12 cellular contexts compared by ENCODE assay signal in the genomic region with DNA sequence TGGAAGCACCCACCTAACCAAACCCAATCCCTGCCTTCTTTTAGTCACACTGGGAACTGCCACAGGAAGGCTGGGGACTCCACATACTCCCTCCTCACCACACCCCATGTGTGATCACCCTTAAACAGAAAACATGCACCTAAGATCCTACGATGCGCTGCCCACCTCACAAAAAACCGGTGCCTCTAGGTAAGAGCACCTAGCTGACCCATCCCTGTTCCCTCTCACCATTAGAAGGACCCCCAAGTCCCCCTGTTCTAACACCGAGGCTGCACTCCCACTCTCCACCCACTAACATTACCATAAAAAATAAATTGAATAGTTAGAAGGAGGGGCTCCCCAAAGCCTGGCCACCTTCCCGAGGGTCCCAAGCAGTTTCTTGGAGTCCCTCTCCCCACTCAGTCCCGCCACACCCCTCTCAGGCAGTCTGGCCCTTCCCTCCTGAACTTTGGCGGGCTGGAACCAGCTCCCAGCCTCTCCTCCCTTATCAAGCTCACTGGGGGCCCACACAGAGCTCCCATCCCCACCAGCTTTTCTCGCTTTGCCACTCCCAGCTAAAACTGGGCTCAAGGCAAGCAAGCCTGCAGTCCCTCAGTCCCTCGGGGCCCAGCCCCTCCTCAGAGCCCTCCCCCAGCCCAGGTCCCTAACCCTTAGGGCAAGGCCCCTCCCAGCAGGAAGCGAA. TPM values are rescaled to one million over a fixed set of nuclear protein-coding genes. Genes with fewer than 3 reads are reported as not detected.
A peak's percentile ranks its signal among the peaks of the same experiment; 100 is the strongest.
DNase-seq lines count a peak whose midpoint lies in the region; ATAC-seq, FAIRE-seq and TF ChIP-seq lines count a peak whose summit lies in the region.
"Not testable (repeated sequence)": the region's sequence is repeated elsewhere in the genome, so short reads cannot be mapped to it uniquely, and the experiment has no call there.
"Had no signal": no experiment of that assay in that cellular context is flagged by ENCODE, and none has a peak within 500 bp of the region (broad histone marks: within the 10 kb centered on the region; RNA-seq: fewer than 3 reads in every experiment).

No MANE protein-coding gene starts in this region.

- H3K4me1 ChIP-seq in BLaER1 treated with 17β-estradiol and CSF1 and Interleukin-3, amounts not matched to agents 10 nM and 100 nM; K562 (replicated peaks in 1 of 2; ENCODE audit: control insufficient read depth in 2 of 2, insufficient read depth in 2 of 2, low read length in 2 of 2); HepG2 (ENCODE audit: insufficient read depth, low read length); testis: not testable (repeated sequence)

- intact Hi-C loops in activated CD4-positive, alpha-beta T cell treated with anti-CD3 and anti-CD28 coated beads, Interleukin-2, amount 10 ng/mL, durations not matched to agents 24 days and 14 days (cut with micrococcal nuclease); K562 (cut with micrococcal nuclease); HepG2 (cut with micrococcal nuclease; ENCODE audit: unreplicated experiment); testis (cut with DNase I; ENCODE audit: low total_unique reads): not testable (repeated sequence)

- not testable (repeated sequence) for H3K36me3 Mint-ChIP-seq in activated CD4-positive, alpha-beta T cell treated with anti-CD3 and anti-CD28 coated beads, Interleukin-2, amount 10 ng/mL, durations not matched to agents 24 days and 14 days (ENCODE audit: low read depth); nephron progenitor cell (ENCODE audit: low read depth)

- H3K4me1 Mint-ChIP-seq in activated CD4-positive, alpha-beta T cell treated with anti-CD3 and anti-CD28 coated beads, Interleukin-2, amount 10 ng/mL, durations not matched to agents 24 days and 14 days; nephron progenitor cell: not testable (repeated sequence)

- H3K27me3 ChIP-seq in BLaER1 treated with 17β-estradiol and CSF1 and Interleukin-3, amounts not matched to agents 10 nM and 100 nM; K562 (ENCODE audit: control insufficient read depth in 2 of 2, insufficient read depth in 2 of 2, low read length in 2 of 2); HepG2 (ENCODE audit: control insufficient read depth in 1 of 2, insufficient read depth in 2 of 2, low read length in 2 of 2); testis: not testable (repeated sequence)

- not testable (repeated sequence) for H3K9me3 ChIP-seq in BLaER1 treated with 17β-estradiol and CSF1 and Interleukin-3, amounts not matched to agents 10 nM and 100 nM (replicated peaks in 1 of 11); K562 (replicated peaks; ENCODE audit: control insufficient read depth, insufficient read depth, low read depth, low read length); HepG2 (ENCODE audit: low read length); testis

- DNase-seq in activated CD4-positive, alpha-beta T cell treated with anti-CD3 and anti-CD28 coated beads, Interleukin-2, amount 10 ng/mL, durations not matched to agents 24 days and 14 days = peak; percentile 24
- not testable (repeated sequence) for DNase-seq in K562 (ENCODE audit: extremely low read depth in 1 of 4, low spot score in 3 of 4); HepG2 (ENCODE audit: low spot score); nephron progenitor cell
- DNase-seq in testis = peak; percentile 7

- H3K9me3 Mint-ChIP-seq in activated CD4-positive, alpha-beta T cell treated with anti-CD3 and anti-CD28 coated beads, Interleukin-2, amount 10 ng/mL, durations not matched to agents 24 days and 14 days; nephron progenitor cell: not testable (repeated sequence)

- not testable (repeated sequence) for H3K36me3 ChIP-seq in BLaER1 treated with 17β-estradiol and CSF1 and Interleukin-3, amounts not matched to agents 10 nM and 100 nM; K562 (ENCODE audit: control insufficient read depth, insufficient read depth, low read length); HepG2 (replicated peaks in 1 of 2; ENCODE audit: control insufficient read depth in 1 of 2, insufficient read depth in 2 of 2, low read length in 2 of 2); testis (ENCODE audit: low read depth, missing control alignments)

- peak overlapping the region in 1 of 10 experiments; percentile 44; a peak in 1 of 20 replicates for H3K4me3 ChIP-seq in BLaER1 treated with 17β-estradiol and CSF1 and Interleukin-3, amounts not matched to agents 10 nM and 100 nM
- not testable (repeated sequence) for H3K4me3 ChIP-seq in K562; HepG2 (replicated peaks in 1 of 3; ENCODE audit: insufficient read depth in 1 of 3, low read depth in 2 of 3, low read length in 3 of 3); testis

- not testable (repeated sequence) for H3K4me3 Mint-ChIP-seq in activated CD4-positive, alpha-beta T cell treated with anti-CD3 and anti-CD28 coated beads, Interleukin-2, amount 10 ng/mL, durations not matched to agents 24 days and 14 days; nephron progenitor cell

- in situ Hi-C loops in K562 (cut with MboI); HepG2 (cut with HindIII; ENCODE audit: extremely low pct_ligation_motif_present, low pct_unique_long_range_greater_than_20kb): not testable (repeated sequence)

- not testable (repeated sequence) for FAIRE-seq in K562 (lab: Jason Lieb, UNC); HepG2 (lab: Jason Lieb, UNC)

- ATAC-seq in K562 = peak; percentile 39
- ATAC-seq in esophagus mucosa = peak; percentile 30
- ATAC-seq in HepG2 = not testable (repeated sequence)

- not testable (repeated sequence) for H3K9ac ChIP-seq in BLaER1 treated with 17β-estradiol and CSF1 and Interleukin-3, amounts not matched to agents 10 nM and 100 nM; HepG2 (ENCODE audit: insufficient read depth, low read depth, low read length)
- H3K9ac ChIP-seq in K562 (ENCODE audit: insufficient read depth in 1 of 2, low read depth in 2 of 2, low read length in 2 of 2) = peak overlapping the region in 1 of 2 experiments; percentile 83; a peak in 1 of 4 replicates

- WGBS in K562 (ENCODE audit: insufficient coverage, low coverage, missing lambda C conversion rate) = 43% methylated on average over 7 of the region's 10 CpGs
- 70% methylated on average over 8 of the region's 10 CpGs for WGBS in HepG2 (ENCODE audit: low lambda C conversion rate)
- WGBS in testis, 2 donors = 85 to 86% methylated on average over 4 to 7 of the region's 10 CpGs

- not testable (repeated sequence) for H2AFZ ChIP-seq in K562 (ENCODE audit: low read depth, low read length); HepG2 (ENCODE audit: low read length)

- TF ChIP-seq POLR2A in K562 (conservative IDR thresholded peaks at IDR 0.05); HepG2 (IDR thresholded peaks at IDR 0.05; ENCODE audit: insufficient read depth in 1 of 2, low read depth in 2 of 2, low read length in 2 of 2); testis (IDR thresholded peaks at IDR 0.05): not testable (repeated sequence)

- not testable (repeated sequence) for H3K27ac Mint-ChIP-seq in activated CD4-positive, alpha-beta T cell treated with anti-CD3 and anti-CD28 coated beads, Interleukin-2, amount 10 ng/mL, durations not matched to agents 24 days and 14 days
- H3K27ac Mint-ChIP-seq in nephron progenitor cell = peak overlapping the region; percentile 72

- H3K27me3 Mint-ChIP-seq in activated CD4-positive, alpha-beta T cell treated with anti-CD3 and anti-CD28 coated beads, Interleukin-2, amount 10 ng/mL, durations not matched to agents 24 days and 14 days; nephron progenitor cell (ENCODE audit: low read depth, poor library complexity): not testable (repeated sequence)

- not testable (repeated sequence) for H3K79me2 ChIP-seq in K562 (ENCODE audit: control insufficient read depth, insufficient read depth, low read length)
- H3K79me2 ChIP-seq in HepG2 (ENCODE audit: insufficient read depth, low read length) = peaks cover 12% of the 10 kb centered on the region

- TF ChIP-seq CTCF in K562 (IDR thresholded peaks at IDR 0.05 in 2 of 3, conservative IDR thresholded peaks at IDR 0.05 in 1 of 3; ENCODE audit: insufficient read depth in 2 of 3, low read depth in 1 of 3, low read length in 3 of 3); HepG2 (CRISPR knock-in tag; IDR thresholded peaks at IDR 0.05); nephron progenitor cell (IDR thresholded peaks at IDR 0.05); testis (IDR thresholded peaks at IDR 0.05): not testable (repeated sequence)

- BruUV-seq in K562 (replicated peaks; lab: Mats Ljungman, UMichigan); HepG2 (replicated peaks; lab: Mats Ljungman, UMichigan): not testable (repeated sequence)

- not testable (repeated sequence) for H3K27ac ChIP-seq in BLaER1 treated with 17β-estradiol and CSF1 and Interleukin-3, amounts not matched to agents 10 nM and 100 nM; K562 (ENCODE audit: extremely low read depth, low read depth, low read length); HepG2 (ENCODE audit: extremely low read length, insufficient read depth, low read length); testis

- peak overlapping the region in 9 of 11 experiments; percentile 27 to 61 (median 47); a peak in 8 of 22 replicates for H3K4me2 ChIP-seq in BLaER1 treated with 17β-estradiol and CSF1 and Interleukin-3, amounts not matched to agents 10 nM and 100 nM
- not testable (repeated sequence) for H3K4me2 ChIP-seq in K562 (ENCODE audit: insufficient read depth, low read length); HepG2 (ENCODE audit: low read depth, low read length)

- CTCF ChIA-PET in K562 (lab: Yijun Ruan, JAX; ENCODE audit: low intra/inter-chr PET ratio); HepG2 (lab: Yijun Ruan, JAX; ENCODE audit: low intra/inter-chr PET ratio, low total read pairs): not testable (repeated sequence)

- not testable (repeated sequence) for H4K20me1 ChIP-seq in BLaER1 treated with 17β-estradiol and CSF1 and Interleukin-3, amounts not matched to agents 10 nM and 100 nM; K562 (replicated peaks; ENCODE audit: control insufficient read depth, insufficient read depth, low read length); HepG2 (ENCODE audit: insufficient read depth, low read length)

- POLR2A ChIA-PET in K562 (lab: Yijun Ruan, JAX); HepG2 (lab: Yijun Ruan, JAX): not testable (repeated sequence)

- TF ChIP-seq EP300 in K562 (IDR thresholded peaks at IDR 0.05; ENCODE audit: low read length); HepG2 (IDR thresholded peaks at IDR 0.05; ENCODE audit: low read depth in 2 of 2, low read length in 2 of 2); HepG2 (CRISPR knock-in tag; IDR thresholded peaks at IDR 0.05; ENCODE audit: borderline replicate concordance): not testable (repeated sequence)

- H3K9me1 ChIP-seq in K562 (ENCODE audit: control insufficient read depth, insufficient read depth, low read length) = not testable (repeated sequence)

- TF ChIP-seq RAD21 in K562 (CRISPR knock-in tag; conservative IDR thresholded peaks at IDR 0.05 in 1 of 2, IDR thresholded peaks at IDR 0.05 in 1 of 2); HepG2 (CRISPR knock-in tag; IDR thresholded peaks at IDR 0.05): not testable (repeated sequence)

RNA-seq across cellular contexts. Expression of a gene that starts 38.1 kb away (rescaled TPM):
- total RNA-seq in activated CD4-positive, alpha-beta T cell treated with anti-CD3 and anti-CD28 coated beads, Interleukin-2, amount 10 ng/mL, durations not matched to agents 24 days and 14 days = 0.14 and 0.38 TPM in 2 replicates
- total RNA-seq in K562 (2011; cell fraction: chromatin; rRNA removed; ENCODE audit: low replicate concordance) = 1.1 and 4.0 TPM in 2 replicates
- total RNA-seq in K562 (2011; cell fraction: nucleolus; rRNA removed) = 2.8 and 4.3 TPM in 2 replicates
- 1.1 and 2.4 TPM in 2 replicates for total RNA-seq in K562 (2011; cell fraction: nucleoplasm; rRNA removed)
- 0.59 and 1.1 TPM in 2 replicates for total RNA-seq in K562 (2014; rRNA removed)
- total RNA-seq in K562 (2014; rRNA removed; fragmentation: Illumina TruSeq; extraction: Trizol) = 0.29 and 0.36 TPM in 2 replicates
- 0.58 and 0.79 TPM in 2 replicates for total RNA-seq in K562 (2015; rRNA removed; fragmentation: Illumina TruSeq; extraction: Trizol)
- total RNA-seq in K562 (2021) = 0.82 and 1.2 TPM in 2 replicates
- polyA plus RNA-seq in K562 (2011; rRNA removed) = 0.17 and 0.54 TPM in 2 replicates
- 0.37 and 0.48 TPM in 2 replicates for polyA plus RNA-seq in K562 (2011; cell fraction: cytosol; rRNA removed)
- 0.55 and 0.73 TPM in 2 replicates for polyA plus RNA-seq in K562 (2011; cell fraction: nucleus; rRNA removed)
- polyA plus RNA-seq in K562 (2012) = 0.98 and 1.4 TPM in 2 replicates
- polyA plus RNA-seq in K562 (2014; fragmentation: Illumina TruSeq; extraction: Trizol) = 0.52 and 0.54 TPM in 2 replicates
- under 1 TPM; 0.01 to 0.06 TPM for polyA plus RNA-seq in K562 (2014; fragmentation: Nextera tagmentation; extraction: Ambion mirVana)
- 0.20 and 0.23 TPM in 2 replicates for polyA plus RNA-seq in K562 (2014; rRNA removed)
- polyA minus RNA-seq in K562 (2011; rRNA and poly(A)+ RNA removed) = 1.1 and 1.8 TPM in 2 replicates
- polyA minus RNA-seq in K562 (2011; cell fraction: cytosol; rRNA and poly(A)+ RNA removed) = 0.95 and 1.5 TPM in 2 replicates
- 2.0 and 5.1 TPM in 2 replicates for polyA minus RNA-seq in K562 (2011; cell fraction: nucleus; rRNA and poly(A)+ RNA removed)
- total RNA-seq in esophagus mucosa = 0.04 TPM
- total RNA-seq in HepG2 (2016; rRNA removed; fragmentation: Illumina TruSeq; extraction: Trizol) = 0.38 and 0.41 TPM in 2 replicates
- not detected in 2 replicates for total RNA-seq in HepG2 (2016; cell fraction: cytosol; rRNA removed; fragmentation: Illumina TruSeq; extraction: Trizol; ENCODE audit: low read depth)
- 0.16 and 0.28 TPM in 2 replicates for total RNA-seq in HepG2 (2016; cell fraction: insoluble cytoplasmic fraction; rRNA removed; fragmentation: Illumina TruSeq; extraction: Trizol)
- total RNA-seq in HepG2 (2016; cell fraction: membrane; rRNA removed; fragmentation: Illumina TruSeq; extraction: Trizol) = 0.10 and 0.12 TPM in 2 replicates
- 0.19 and 0.22 TPM in 2 replicates for total RNA-seq in HepG2 (2016; cell fraction: nucleus; rRNA removed; fragmentation: Illumina TruSeq; extraction: Trizol)
- polyA plus RNA-seq in HepG2 (2011; rRNA removed) = 0.05 and 0.08 TPM in 2 replicates
- polyA plus RNA-seq in HepG2 (2011; cell fraction: cytosol; rRNA removed) = 0.03 and 0.04 TPM in 2 replicates
- 0.02 and 0.06 TPM in 2 replicates for polyA plus RNA-seq in HepG2 (2011; cell fraction: nucleus; rRNA removed)
- polyA plus RNA-seq in HepG2 (2012) = 0.04 TPM in 1 of 2 replicates, not detected in the other
- 0.02 TPM in 1 of 2 replicates, not detected in the other for polyA plus RNA-seq in HepG2 (2016; cell fraction: cytosol; fragmentation: Illumina TruSeq; extraction: Trizol; ENCODE audit: low read depth)
- 0.15 TPM in 1 of 2 replicates, not detected in the other for polyA plus RNA-seq in HepG2 (2016; cell fraction: insoluble cytoplasmic fraction; fragmentation: Illumina TruSeq; extraction: Trizol; ENCODE audit: low read depth)
- not detected in 2 replicates for polyA plus RNA-seq in HepG2 (2016; cell fraction: membrane; fragmentation: Illumina TruSeq; extraction: Trizol; ENCODE audit: low read depth)
- 0.17 and 0.19 TPM in 2 replicates for polyA plus RNA-seq in HepG2 (2016; cell fraction: nucleus; fragmentation: Illumina TruSeq; extraction: Trizol; ENCODE audit: insufficient read depth, low read depth)
- polyA minus RNA-seq in HepG2 (2011; rRNA and poly(A)+ RNA removed; ENCODE audit: low replicate concordance) = 0.40 and 1.8 TPM in 2 replicates
- 0.18 TPM in 1 of 2 replicates, not detected in the other for polyA minus RNA-seq in HepG2 (2011; cell fraction: cytosol; rRNA and poly(A)+ RNA removed)
- 0.13 and 0.25 TPM in 2 replicates for polyA minus RNA-seq in HepG2 (2011; cell fraction: nucleus; rRNA and poly(A)+ RNA removed)
- 10 to 100 TPM; 33.7 to 48.3 TPM for total RNA-seq in testis
- 105 TPM for polyA plus RNA-seq in testis (ENCODE audit: insufficient read depth, low read depth, low replicate concordance)

RNA-seq across cellular contexts. Expression of a gene that starts 46.0 kb away (rescaled TPM):
- total RNA-seq in activated CD4-positive, alpha-beta T cell treated with anti-CD3 and anti-CD28 coated beads, Interleukin-2, amount 10 ng/mL, durations not matched to agents 24 days and 14 days = not detected in 2 replicates
- total RNA-seq in K562 (2011; cell fraction: chromatin; rRNA removed; ENCODE audit: low replicate concordance) = 1.6 TPM in 1 of 2 replicates, not detected in the other
- total RNA-seq in K562 (2011; cell fraction: nucleolus; rRNA removed) = 2.3 and 3.7 TPM in 2 replicates
- total RNA-seq in K562 (2011; cell fraction: nucleoplasm; rRNA removed) = 0.88 and 2.1 TPM in 2 replicates
- total RNA-seq in K562 (2014; rRNA removed) = 1.2 and 3.8 TPM in 2 replicates
- not detected in 2 replicates for total RNA-seq in K562 (2014; rRNA removed; fragmentation: Illumina TruSeq; extraction: Trizol)
- 0.65 TPM in 1 of 2 replicates, not detected in the other for total RNA-seq in K562 (2015; rRNA removed; fragmentation: Illumina TruSeq; extraction: Trizol)
- 3.9 and 5.3 TPM in 2 replicates for total RNA-seq in K562 (2021)
- 0.65 and 1.7 TPM in 2 replicates for polyA plus RNA-seq in K562 (2011; rRNA removed)
- polyA plus RNA-seq in K562 (2011; cell fraction: cytosol; rRNA removed) = 3.1 and 5.3 TPM in 2 replicates
- 10.0 and 10.4 TPM in 2 replicates for polyA plus RNA-seq in K562 (2011; cell fraction: nucleus; rRNA removed)
- polyA plus RNA-seq in K562 (2012) = 2.5 and 7.5 TPM in 2 replicates
- not detected in 2 replicates for polyA plus RNA-seq in K562 (2014; fragmentation: Illumina TruSeq; extraction: Trizol)
- polyA plus RNA-seq in K562 (2014; fragmentation: Nextera tagmentation; extraction: Ambion mirVana) = not detected
- 0.61 and 1.8 TPM in 2 replicates for polyA plus RNA-seq in K562 (2014; rRNA removed)
- polyA minus RNA-seq in K562 (2011; rRNA and poly(A)+ RNA removed) = 0.24 TPM in 1 of 2 replicates, not detected in the other
- 6.0 TPM in 1 of 2 replicates, not detected in the other for polyA minus RNA-seq in K562 (2011; cell fraction: cytosol; rRNA and poly(A)+ RNA removed)
- polyA minus RNA-seq in K562 (2011; cell fraction: nucleus; rRNA and poly(A)+ RNA removed) = 0.54 and 1.9 TPM in 2 replicates
- 3.0 TPM for total RNA-seq in esophagus mucosa
- total RNA-seq in HepG2 (2016; rRNA removed; fragmentation: Illumina TruSeq; extraction: Trizol) = 1.4 and 3.0 TPM in 2 replicates
- total RNA-seq in HepG2 (2016; cell fraction: cytosol; rRNA removed; fragmentation: Illumina TruSeq; extraction: Trizol; ENCODE audit: low read depth) = 3.5 TPM in 1 of 2 replicates, not detected in the other
- 2.7 and 3.0 TPM in 2 replicates for total RNA-seq in HepG2 (2016; cell fraction: insoluble cytoplasmic fraction; rRNA removed; fragmentation: Illumina TruSeq; extraction: Trizol)
- 1.4 and 2.3 TPM in 2 replicates for total RNA-seq in HepG2 (2016; cell fraction: membrane; rRNA removed; fragmentation: Illumina TruSeq; extraction: Trizol)
- total RNA-seq in HepG2 (2016; cell fraction: nucleus; rRNA removed; fragmentation: Illumina TruSeq; extraction: Trizol) = 1.4 and 2.0 TPM in 2 replicates
- 5.6 and 7.3 TPM in 2 replicates for polyA plus RNA-seq in HepG2 (2011; rRNA removed)
- 6.6 and 8.3 TPM in 2 replicates for polyA plus RNA-seq in HepG2 (2011; cell fraction: cytosol; rRNA removed)
- polyA plus RNA-seq in HepG2 (2011; cell fraction: nucleus; rRNA removed) = 70.1 and 73.5 TPM in 2 replicates
- 3.3 and 5.8 TPM in 2 replicates for polyA plus RNA-seq in HepG2 (2012)
- 2.3 and 2.4 TPM in 2 replicates for polyA plus RNA-seq in HepG2 (2016; cell fraction: cytosol; fragmentation: Illumina TruSeq; extraction: Trizol; ENCODE audit: low read depth)
- 2.1 and 3.1 TPM in 2 replicates for polyA plus RNA-seq in HepG2 (2016; cell fraction: insoluble cytoplasmic fraction; fragmentation: Illumina TruSeq; extraction: Trizol; ENCODE audit: low read depth)
- 0.71 and 3.2 TPM in 2 replicates for polyA plus RNA-seq in HepG2 (2016; cell fraction: membrane; fragmentation: Illumina TruSeq; extraction: Trizol; ENCODE audit: low read depth)
- 8.1 and 9.2 TPM in 2 replicates for polyA plus RNA-seq in HepG2 (2016; cell fraction: nucleus; fragmentation: Illumina TruSeq; extraction: Trizol; ENCODE audit: insufficient read depth, low read depth)
- 2.3 TPM in 1 of 2 replicates, not detected in the other for polyA minus RNA-seq in HepG2 (2011; rRNA and poly(A)+ RNA removed; ENCODE audit: low replicate concordance)
- polyA minus RNA-seq in HepG2 (2011; cell fraction: cytosol; rRNA and poly(A)+ RNA removed) = 4.6 and 6.6 TPM in 2 replicates
- 1.9 and 2.0 TPM in 2 replicates for polyA minus RNA-seq in HepG2 (2011; cell fraction: nucleus; rRNA and poly(A)+ RNA removed)
- 10 to 100 TPM; 42.0 to 79.9 TPM for total RNA-seq in testis
- 56.9 TPM for polyA plus RNA-seq in testis (ENCODE audit: insufficient read depth, low read depth, low replicate concordance)
- total RNA-seq: A673, H4 had no signal

RNA-seq across cellular contexts. Expression of a gene that starts 55.7 kb away (rescaled TPM):
- not detected in 2 replicates for total RNA-seq in activated CD4-positive, alpha-beta T cell treated with anti-CD3 and anti-CD28 coated beads, Interleukin-2, amount 10 ng/mL, durations not matched to agents 24 days and 14 days
- total RNA-seq in K562 (2011; cell fraction: chromatin; rRNA removed; ENCODE audit: low replicate concordance) = not detected in 2 replicates
- not detected in 2 replicates for total RNA-seq in K562 (2011; cell fraction: nucleolus; rRNA removed)
- total RNA-seq in K562 (2011; cell fraction: nucleoplasm; rRNA removed) = not detected in 2 replicates
- total RNA-seq in K562 (2014; rRNA removed) (not detected in 2 replicates), K562 (2014; rRNA removed; fragmentation: Illumina TruSeq; extraction: Trizol) (not detected in 2 replicates), K562 (2015; rRNA removed; fragmentation: Illumina TruSeq; extraction: Trizol) (not detected in 2 replicates), K562 (2021) (not detected in 2 replicates), esophagus mucosa (not detected), HepG2 (2016; rRNA removed; fragmentation: Illumina TruSeq; extraction: Trizol) (not detected in 2 replicates), testis (under 1 TPM in 1 of 2 donors, not detected in 1; 0.68 TPM)
- polyA plus RNA-seq in K562 (2011; rRNA removed) (not detected in 2 replicates), K562 (2014; fragmentation: Illumina TruSeq; extraction: Trizol) (not detected in 2 replicates), K562 (2014; fragmentation: Nextera tagmentation; extraction: Ambion mirVana) (not detected), K562 (2014; rRNA removed) (not detected in 2 replicates), HepG2 (2011; rRNA removed) (0.12 and 0.22 TPM in 2 replicates), testis (ENCODE audit: insufficient read depth, low read depth, low replicate concordance) (1.5 TPM)
- polyA plus RNA-seq in K562 (2011; cell fraction: cytosol; rRNA removed) = not detected in 2 replicates
- not detected in 2 replicates for polyA plus RNA-seq in K562 (2011; cell fraction: nucleus; rRNA removed)
- polyA plus RNA-seq in K562 (2012) = not detected in 2 replicates
- not detected in 2 replicates for polyA minus RNA-seq in K562 (2011; rRNA and poly(A)+ RNA removed)
- not detected in 2 replicates for polyA minus RNA-seq in K562 (2011; cell fraction: cytosol; rRNA and poly(A)+ RNA removed)
- not detected in 2 replicates for polyA minus RNA-seq in K562 (2011; cell fraction: nucleus; rRNA and poly(A)+ RNA removed)
- not detected in 2 replicates for total RNA-seq in HepG2 (2016; cell fraction: cytosol; rRNA removed; fragmentation: Illumina TruSeq; extraction: Trizol; ENCODE audit: low read depth)
- not detected in 2 replicates for total RNA-seq in HepG2 (2016; cell fraction: insoluble cytoplasmic fraction; rRNA removed; fragmentation: Illumina TruSeq; extraction: Trizol)
- not detected in 2 replicates for total RNA-seq in HepG2 (2016; cell fraction: membrane; rRNA removed; fragmentation: Illumina TruSeq; extraction: Trizol)
- total RNA-seq in HepG2 (2016; cell fraction: nucleus; rRNA removed; fragmentation: Illumina TruSeq; extraction: Trizol) = not detected in 2 replicates
- 0.17 TPM in 1 of 2 replicates, not detected in the other for polyA plus RNA-seq in HepG2 (2011; cell fraction: cytosol; rRNA removed)
- polyA plus RNA-seq in HepG2 (2011; cell fraction: nucleus; rRNA removed) = 0.66 and 0.74 TPM in 2 replicates
- not detected in 2 replicates for polyA plus RNA-seq in HepG2 (2012)
- not detected in 2 replicates for polyA plus RNA-seq in HepG2 (2016; cell fraction: cytosol; fragmentation: Illumina TruSeq; extraction: Trizol; ENCODE audit: low read depth)
- polyA plus RNA-seq in HepG2 (2016; cell fraction: insoluble cytoplasmic fraction; fragmentation: Illumina TruSeq; extraction: Trizol; ENCODE audit: low read depth) = not detected in 2 replicates
- polyA plus RNA-seq in HepG2 (2016; cell fraction: membrane; fragmentation: Illumina TruSeq; extraction: Trizol; ENCODE audit: low read depth) = not detected in 2 replicates
- polyA plus RNA-seq in HepG2 (2016; cell fraction: nucleus; fragmentation: Illumina TruSeq; extraction: Trizol; ENCODE audit: insufficient read depth, low read depth) = not detected in 2 replicates
- not detected in 2 replicates for polyA minus RNA-seq in HepG2 (2011; rRNA and poly(A)+ RNA removed; ENCODE audit: low replicate concordance)
- polyA minus RNA-seq in HepG2 (2011; cell fraction: cytosol; rRNA and poly(A)+ RNA removed) = not detected in 2 replicates
- polyA minus RNA-seq in HepG2 (2011; cell fraction: nucleus; rRNA and poly(A)+ RNA removed) = not detected in 2 replicates
- total RNA-seq: A673; CD4-positive, CD25-positive, alpha-beta regulatory T cell; CD8-positive, alpha-beta memory T cell; H4 had no signal
- polyA plus RNA-seq: AG04450; CD4-positive, CD25-positive, alpha-beta regulatory T cell; CD8-positive, alpha-beta memory T cell had no signal

Comparison
In these comparisons a context has a peak if more than half of its experiments do, and no peak if none do; other contexts are left out.
1. RNA of a gene that starts 38.1 kb away (total RNA-seq): 33.7 to 48.3 TPM in testis; 0.29 to 4.3 TPM in K562, 0.10 to 0.41 TPM in HepG2, 0.14 to 0.38 TPM in activated CD4-positive, alpha-beta T cell treated with anti-CD3 and anti-CD28 coated beads, Interleukin-2, amount 10 ng/mL, durations not matched to agents 24 days and 14 days and 0.04 TPM in esophagus mucosa (single experiment); every median in the first group is over 4 times any median in the second.
2. RNA of a gene that starts 46.0 kb away (total RNA-seq): 42.0 to 79.9 TPM in testis; 3.0 TPM in esophagus mucosa (single experiment), 1.4 to 3.5 TPM in HepG2, 0.65 to 5.3 TPM in K562 and not detected in activated CD4-positive, alpha-beta T cell treated with anti-CD3 and anti-CD28 coated beads, Interleukin-2, amount 10 ng/mL, durations not matched to agents 24 days and 14 days; every median in the first group is over 4 times any median in the second.